ENCODE assay signal across 16 cellular contexts in genomic region chr18:48031641-48032040, GRCh38.
"Had no signal": no experiment of that assay in that cellular context is flagged by ENCODE, and none has a peak within 500 bp of the region (broad histone marks: within the 10 kb centered on the region; RNA-seq: fewer than 3 reads in every experiment).

No MANE protein-coding gene starts in this region.

- H3K27me3 ChIP-seq: heart right ventricle, testis had no signal

- H3K27me3 Mint-ChIP-seq: activated CD4-positive, alpha-beta memory T cell treated with anti-CD3 and anti-CD28 coated beads, Interleukin-2, amount 10 ng/mL, durations not matched to agents 7 days and 5 days; activated CD8-positive, alpha-beta memory T cell treated with anti-CD3 and anti-CD28 coated beads, Interleukin-2, amount 10 ng/mL, durations not matched to agents 7 days and 5 days; activated naive CD8-positive, alpha-beta T cell treated with anti-CD3 and anti-CD28 coated beads, Interleukin-2, amount 50 U/mL, for 24 hours; activated T-helper 17 cell treated with anti-CD3 and anti-CD28 coated beads, Interleukin-2, amount 50 U/mL, for 72 hours; brain; T-cell had no signal

- H3K4me1 Mint-ChIP-seq: activated CD8-positive, alpha-beta memory T cell treated with anti-CD3 and anti-CD28 coated beads, Interleukin-2, amount 10 ng/mL, durations not matched to agents 7 days and 5 days; activated naive CD4-positive, alpha-beta T cell treated with anti-CD3 and anti-CD28 coated beads, Interleukin-2, amount 10 ng/mL, durations not matched to agents 7 days and 5 days; activated naive CD8-positive, alpha-beta T cell treated with anti-CD3 and anti-CD28 coated beads, Interleukin-2, amount 50 U/mL, for 24 hours; activated T-helper 17 cell treated with anti-CD3 and anti-CD28 coated beads, Interleukin-2, amount 50 U/mL, for 72 hours; stimulated activated effector memory CD8-positive, alpha-beta T cell treated with anti-CD3 and anti-CD28 coated beads, Interleukin-12 subunit alpha, Interleukin-12 subunit beta, amount 100 ng/mL, for 72 hours; T-cell had no signal

- FAIRE-seq: small intestine had no signal

- H3K27ac ChIP-seq: heart right ventricle, psoas muscle, testis had no signal

- H3K27ac Mint-ChIP-seq: activated CD4-positive, alpha-beta memory T cell treated with anti-CD3 and anti-CD28 coated beads, Interleukin-2, amount 10 ng/mL, durations not matched to agents 7 days and 5 days; activated CD8-positive, alpha-beta memory T cell treated with anti-CD3 and anti-CD28 coated beads, Interleukin-2, amount 10 ng/mL, durations not matched to agents 7 days and 5 days; activated naive CD4-positive, alpha-beta T cell treated with anti-CD3 and anti-CD28 coated beads, Interleukin-2, amount 10 ng/mL, durations not matched to agents 7 days and 5 days; activated naive CD8-positive, alpha-beta T cell treated with anti-CD3 and anti-CD28 coated beads, Interleukin-2, amount 50 U/mL, for 24 hours; activated T-helper 17 cell treated with anti-CD3 and anti-CD28 coated beads, Interleukin-2, amount 50 U/mL, for 72 hours; stimulated activated effector memory CD8-positive, alpha-beta T cell treated with anti-CD3 and anti-CD28 coated beads, Interleukin-12 subunit alpha, Interleukin-12 subunit beta, amount 100 ng/mL, for 72 hours; T-cell had no signal

- H3K36me3 ChIP-seq: heart right ventricle had no signal

- H3K36me3 Mint-ChIP-seq: activated CD8-positive, alpha-beta memory T cell treated with anti-CD3 and anti-CD28 coated beads, Interleukin-2, amount 10 ng/mL, durations not matched to agents 7 days and 5 days; activated naive CD4-positive, alpha-beta T cell treated with anti-CD3 and anti-CD28 coated beads, Interleukin-2, amount 10 ng/mL, durations not matched to agents 7 days and 5 days; brain; stimulated activated effector memory CD8-positive, alpha-beta T cell treated with anti-CD3 and anti-CD28 coated beads, Interleukin-12 subunit alpha, Interleukin-12 subunit beta, amount 100 ng/mL, for 72 hours; T-cell had no signal

- H3K9me3 Mint-ChIP-seq: activated CD4-positive, alpha-beta memory T cell treated with anti-CD3 and anti-CD28 coated beads, Interleukin-2, amount 10 ng/mL, durations not matched to agents 7 days and 5 days; activated naive CD4-positive, alpha-beta T cell treated with anti-CD3 and anti-CD28 coated beads, Interleukin-2, amount 10 ng/mL, durations not matched to agents 7 days and 5 days; activated naive CD8-positive, alpha-beta T cell treated with anti-CD3 and anti-CD28 coated beads, Interleukin-2, amount 50 U/mL, for 24 hours; activated T-helper 17 cell treated with anti-CD3 and anti-CD28 coated beads, Interleukin-2, amount 50 U/mL, for 72 hours; brain; stimulated activated effector memory CD8-positive, alpha-beta T cell treated with anti-CD3 and anti-CD28 coated beads, Interleukin-12 subunit alpha, Interleukin-12 subunit beta, amount 100 ng/mL, for 72 hours; T-cell had no signal

- ATAC-seq: activated naive CD8-positive, alpha-beta T cell treated with anti-CD3 and anti-CD28 coated beads, Interleukin-2, amount 50 U/mL, for 24 hours; stimulated activated effector memory CD8-positive, alpha-beta T cell treated with anti-CD3 and anti-CD28 coated beads, Interleukin-12 subunit alpha, Interleukin-12 subunit beta, amount 100 ng/mL, for 72 hours had no signal

- H3K4me3 Mint-ChIP-seq: activated CD4-positive, alpha-beta memory T cell treated with anti-CD3 and anti-CD28 coated beads, Interleukin-2, amount 10 ng/mL, durations not matched to agents 7 days and 5 days; activated CD8-positive, alpha-beta memory T cell treated with anti-CD3 and anti-CD28 coated beads, Interleukin-2, amount 10 ng/mL, durations not matched to agents 7 days and 5 days; activated naive CD4-positive, alpha-beta T cell treated with anti-CD3 and anti-CD28 coated beads, Interleukin-2, amount 10 ng/mL, durations not matched to agents 7 days and 5 days; activated naive CD8-positive, alpha-beta T cell treated with anti-CD3 and anti-CD28 coated beads, Interleukin-2, amount 50 U/mL, for 24 hours; activated T-helper 17 cell treated with anti-CD3 and anti-CD28 coated beads, Interleukin-2, amount 50 U/mL, for 72 hours; brain; stimulated activated effector memory CD8-positive, alpha-beta T cell treated with anti-CD3 and anti-CD28 coated beads, Interleukin-12 subunit alpha, Interleukin-12 subunit beta, amount 100 ng/mL, for 72 hours; T-cell had no signal

- DNase-seq: activated CD4-positive, CD25-positive, alpha-beta regulatory T cell; activated CD8-positive, alpha-beta memory T cell treated with anti-CD3 and anti-CD28 coated beads, Interleukin-2, amount 10 ng/mL, durations not matched to agents 7 days and 5 days; activated naive CD8-positive, alpha-beta T cell treated with anti-CD3 and anti-CD28 coated beads, Interleukin-2, amount 50 U/mL, for 24 hours; activated T-cell treated with anti-CD3 and anti-CD28 coated beads, Interleukin-2, amount 50 U/mL, for 1 hour; cortex of kidney; psoas muscle; stimulated activated CD4-positive, alpha-beta T cell treated with anti-CD3 and anti-CD28 coated beads, Interleukin-4, amount 100 ng/mL, for 24 hours; T-cell had no signal

- H3K9me3 ChIP-seq: heart right ventricle, psoas muscle, testis had no signal

- H3K4me3 ChIP-seq: heart right ventricle, psoas muscle, testis had no signal
